8 cellular contexts compared by ENCODE assay signal in the genomic region with DNA sequence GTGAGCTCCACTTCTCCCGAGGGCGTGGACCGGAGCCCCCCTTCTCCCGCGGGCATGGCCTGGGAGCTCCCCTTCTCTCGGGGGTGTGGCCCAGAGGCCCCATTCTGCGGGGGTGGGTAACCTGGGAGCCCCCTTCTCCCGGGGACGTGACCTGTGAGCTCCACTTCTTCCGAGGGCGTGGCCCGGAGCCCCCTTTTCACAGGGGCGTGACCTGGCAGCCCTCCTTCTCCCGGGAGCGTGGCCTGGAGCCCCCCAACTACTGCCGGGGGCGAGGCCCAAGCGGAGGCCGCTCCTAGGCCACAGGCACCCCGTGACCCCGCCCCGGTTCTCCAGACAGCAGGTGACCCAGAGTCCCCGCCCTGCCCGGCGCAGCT. TPM values are rescaled to one million over a fixed set of nuclear protein-coding genes. Genes with fewer than 3 reads are reported as not detected.
A peak's percentile ranks its signal among the peaks of the same experiment; 100 is the strongest.
DNase-seq lines count a peak whose midpoint lies in the region; ATAC-seq and TF ChIP-seq lines count a peak whose summit lies in the region.

No MANE protein-coding gene starts in this region.

- DNase-seq in CMK (ENCODE audit: low read depth): peak; percentile 82
- no peak for DNase-seq in NT2/D1 (ENCODE audit: low read depth, low spot score)
- no peak for DNase-seq in neural crest cell (ENCODE audit: low read depth, low spot score)
- no peak for DNase-seq in dermis blood vessel endothelial cell
- DNase-seq in NCI-H524 treated with DMSO at 0.1 percent for 48 hours (lab: John Stamatoyannopoulos, UW): no peak

- H3K4me3 ChIP-seq in NT2/D1 (ENCODE audit: insufficient read length, low read depth) (peak overlapping the region; percentile 88), duodenal mucosa (ENCODE audit: low read depth in 1 of 2, low read length in 2 of 2) (peak overlapping the region; percentile 88 to 90)

- peaks cover 8% of the 10 kb centered on the region; the same call in 1 of the 2 replicates for H3K9me3 ChIP-seq in NT2/D1 (ENCODE audit: insufficient read depth, low read length)
- peaks cover 0 to 5% of the 10 kb centered on the region in 2 donors for H3K9me3 ChIP-seq in duodenal mucosa (ENCODE audit: control insufficient read depth in 1 of 2, low read length in 2 of 2)

- H3K4me1 Mint-ChIP-seq in neural crest cell: peaks cover 29% of the 10 kb centered on the region

- peak overlapping the region; percentile 98 for H3K27ac ChIP-seq in duodenal mucosa (ENCODE audit: low read depth, low read length)

- H3K9ac ChIP-seq in NT2/D1 (ENCODE audit: insufficient read length, low read depth) (peak overlapping the region; percentile 97), duodenal mucosa (ENCODE audit: low read depth in 1 of 2, low read length in 2 of 2) (peak overlapping the region; percentile 79 to 89)

- H3K27me3 Mint-ChIP-seq in neural crest cell (ENCODE audit: low read depth): no peaks in the 10 kb centered on the region

- ATAC-seq in GM21447 (IDR thresholded peaks at IDR 0.05; ENCODE audit: unreplicated experiment): peak; percentile 3
- no peak for ATAC-seq in HG02884 (IDR thresholded peaks at IDR 0.05; ENCODE audit: unreplicated experiment)

- no peaks in the 10 kb centered on the region for H3K9me3 Mint-ChIP-seq in neural crest cell

- H3K27me3 ChIP-seq in NT2/D1 (ENCODE audit: insufficient read depth, insufficient read length): no peaks in the 10 kb centered on the region
- no peaks in the 10 kb centered on the region for H3K27me3 ChIP-seq in duodenal mucosa (ENCODE audit: control insufficient read depth in 1 of 2, insufficient read depth in 2 of 2, low read length in 2 of 2)

- peak overlapping the region; percentile 99 for H3K4me3 Mint-ChIP-seq in neural crest cell

- H3K36me3 ChIP-seq in NT2/D1 (ENCODE audit: insufficient read depth, insufficient read length, low read length): peaks cover 20% of the 10 kb centered on the region
- peaks cover 0 to 11% of the 10 kb centered on the region in 2 donors for H3K36me3 ChIP-seq in duodenal mucosa (ENCODE audit: control insufficient read depth in 1 of 2, insufficient read depth in 2 of 2, low read length in 2 of 2)

- H3K36me3 Mint-ChIP-seq in neural crest cell (ENCODE audit: low read depth): peaks cover 4% of the 10 kb centered on the region

- H3K27ac Mint-ChIP-seq in neural crest cell (ENCODE audit: unreplicated experiment): no peak overlapping the region

- peaks cover 11% of the 10 kb centered on the region for H3K4me1 ChIP-seq in NT2/D1 (ENCODE audit: insufficient read depth, insufficient read length)
- peaks cover 26 to 30% of the 10 kb centered on the region in 2 donors for H3K4me1 ChIP-seq in duodenal mucosa (ENCODE audit: control insufficient read depth in 1 of 2, insufficient read depth in 2 of 2, low read length in 2 of 2)

- TF ChIP-seq CTCF in neural crest cell (conservative IDR thresholded peaks at IDR 0.05): peak; percentile 27

RNA-seq across cellular contexts. Expression of a gene that starts 0.3 kb away (rescaled TPM):
- total RNA-seq in neural crest cell (36.8 and 39.6 TPM in 2 replicates), dermis blood vessel endothelial cell (28.8 and 38.1 TPM in 2 replicates)

RNA-seq across cellular contexts. Expression of a gene that starts 42.5 kb away (rescaled TPM):
- total RNA-seq in neural crest cell: 11.3 and 13.1 TPM in 2 replicates
- total RNA-seq in dermis blood vessel endothelial cell: 13.7 and 14.8 TPM in 2 replicates

RNA-seq across cellular contexts. Expression of a gene that starts 42.8 kb away (rescaled TPM):
- 36.2 and 37.3 TPM in 2 replicates for total RNA-seq in neural crest cell
- total RNA-seq in dermis blood vessel endothelial cell: 23.8 and 38.9 TPM in 2 replicates
